13 cellular contexts compared by ENCODE assay signal in genomic region chr16:90081606-90081970, GRCh38. TPM values are rescaled to one million over a fixed set of nuclear protein-coding genes. Genes with fewer than 3 reads are reported as not detected.
DNase-seq lines count a peak whose midpoint lies in the region; ATAC-seq and TF ChIP-seq lines count a peak whose summit lies in the region.
"Had no signal": no experiment of that assay in that cellular context is flagged by ENCODE, and none has a peak within 500 bp of the region (broad histone marks: within the 10 kb centered on the region; RNA-seq: fewer than 3 reads in every experiment).

No MANE protein-coding gene starts in this region.

- no peaks in the 10 kb centered on the region for H3K9me3 ChIP-seq in CD8-positive, alpha-beta memory T cell (ENCODE audit: low read length)
- H3K9me3 ChIP-seq in hepatocyte (ENCODE audit: low read depth), result no peaks in the 10 kb centered on the region
- H3K9me3 ChIP-seq: MG63, ovary had no signal

- H3K27me3 Mint-ChIP-seq in CD8-positive, alpha-beta memory T cell, result peaks cover 2 to 24% of the 10 kb centered on the region in 2 donors

- no peak for TF ChIP-seq CTCF in hepatocyte (IDR thresholded peaks at IDR 0.05; ENCODE audit: poor library complexity)

- peak; percentile 4; the same call in 2 of the 3 replicates for ATAC-seq in SK-N-SH treated with all-trans-retinoic acid at 6 μM for 48 hours
- ATAC-seq in HG03571 (IDR thresholded peaks at IDR 0.05; ENCODE audit: unreplicated experiment), result no peak
- no peak for ATAC-seq in HG03457 (IDR thresholded peaks at IDR 0.05; ENCODE audit: unreplicated experiment)

- H4K20me1 ChIP-seq in hepatocyte (ENCODE audit: insufficient read depth, poor library complexity, severe bottlenecking), result no peaks in the 10 kb centered on the region

- peak overlapping the region; percentile 80 for H3K4me2 ChIP-seq in hepatocyte

- CTCF ChIA-PET in CD8-positive, alpha-beta memory T cell (lab: Charles Lee), result interaction anchor here (1.1 kb wide), 1 partner anchor 11 kb away, joined by 5 read pairs; no protein-coding TSS in a partner anchor

- no peaks in the 10 kb centered on the region for H3K36me3 ChIP-seq in ACC112 (ENCODE audit: insufficient read depth, low read length)
- H3K36me3 ChIP-seq in CD8-positive, alpha-beta memory T cell (ENCODE audit: insufficient read depth, low read length), result no peaks in the 10 kb centered on the region
- H3K36me3 ChIP-seq in hepatocyte (replicated peaks; ENCODE audit: insufficient read depth, low read depth), result no peaks in the 10 kb centered on the region
- H3K36me3 ChIP-seq: MG63, ovary, tibial nerve had no signal

- H3K27me3 ChIP-seq in ACC112 (ENCODE audit: insufficient read depth, low read length), result peaks cover 4% of the 10 kb centered on the region
- no peaks in the 10 kb centered on the region for H3K27me3 ChIP-seq in CD8-positive, alpha-beta memory T cell (ENCODE audit: insufficient read depth, low read length, poor library complexity, severe bottlenecking)
- no peaks in the 10 kb centered on the region for H3K27me3 ChIP-seq in hepatocyte
- H3K27me3 ChIP-seq: MG63, ovary had no signal

- peak overlapping the region; percentile 88 to 98 (median 96) for H3K4me3 Mint-ChIP-seq in CD8-positive, alpha-beta memory T cell

- 21% methylated on average over 7 of the region's 7 CpGs for WGBS in hepatocyte (ENCODE audit: low lambda C conversion rate, missing lambda C conversion rate)

- peaks cover 0 to 4% (median 3%) of the 10 kb centered on the region in 5 donors for H3K9me3 Mint-ChIP-seq in CD8-positive, alpha-beta memory T cell

- H3K79me2 ChIP-seq in ACC112 (ENCODE audit: control insufficient read depth, insufficient read depth, low read length, unreplicated experiment) (no peaks in the 10 kb centered on the region), hepatocyte (no peaks in the 10 kb centered on the region)

- H3K9me2 ChIP-seq in hepatocyte (replicated peaks; ENCODE audit: insufficient read depth), result no peaks in the 10 kb centered on the region

- H3K4me3 ChIP-seq in ACC112 (ENCODE audit: low read depth, low read length), result peak overlapping the region; percentile 81; the same call in 1 of the 2 replicates
- H3K4me3 ChIP-seq in CD8-positive, alpha-beta memory T cell (ENCODE audit: low read length), result no peak overlapping the region
- no peak overlapping the region for H3K4me3 ChIP-seq in hepatocyte

- no peak for DNase-seq in CD8-positive, alpha-beta memory T cell
- DNase-seq in hepatocyte (ENCODE audit: low spot score), result no peak
- no peak for DNase-seq in germinal center (ENCODE audit: low spot score)
- DNase-seq in EL, result no peak

- H2AFZ ChIP-seq in ACC112 (ENCODE audit: low read length, unreplicated experiment), result no peak overlapping the region
- H2AFZ ChIP-seq in hepatocyte, result no peak overlapping the region

- H3K36me3 Mint-ChIP-seq in CD8-positive, alpha-beta memory T cell, result peaks cover 0 to 3% (median 3%) of the 10 kb centered on the region in 3 donors

- H3K4me1 ChIP-seq in ACC112 (ENCODE audit: control insufficient read depth, insufficient read depth, low read length, unreplicated experiment), result no peaks in the 10 kb centered on the region
- H3K4me1 ChIP-seq in CD8-positive, alpha-beta memory T cell (ENCODE audit: insufficient read depth, low read length), result peaks cover 5% of the 10 kb centered on the region
- no peaks in the 10 kb centered on the region for H3K4me1 ChIP-seq in hepatocyte (ENCODE audit: insufficient read depth)

- POLR2A ChIA-PET in CD8-positive, alpha-beta memory T cell (lab: Charles Lee), result no interaction called here

- H3K27ac ChIP-seq in ACC112 (ENCODE audit: low read depth, low read length) (no peak overlapping the region), hepatocyte (no peak overlapping the region)
- no peak overlapping the region for H3K27ac ChIP-seq in CD8-positive, alpha-beta memory T cell (ENCODE audit: low read depth, low read length)
- H3K27ac ChIP-seq: ovary had no signal

- H3K4me1 Mint-ChIP-seq in CD8-positive, alpha-beta memory T cell, result peaks cover 26 to 33% (median 26%) of the 10 kb centered on the region in 3 donors

- H3K27ac Mint-ChIP-seq in CD8-positive, alpha-beta memory T cell, result peak overlapping the region in 3 of 8 donors; percentile 75 to 96 (median 93)

TF ChIP-seq in SK-N-SH treated with all-trans-retinoic acid at 6 μM for 48 hours, 23 proteins besides CTCF, POLR2A, EP300 and RAD21:
- no peak for TF ChIP-seq ZFP3 (CRISPR knock-in tag; IDR thresholded peaks at IDR 0.05)
- TF ChIP-seq ZNF70 (CRISPR knock-in tag; IDR thresholded peaks at IDR 0.05), result 0 out of 2 replicates have a peak, but pooled peaks have one; percentile 33
TF ChIP-seq in SK-N-SH treated with all-trans-retinoic acid at 6 μM for 48 hours: peak in this region for 1.

RNA-seq across cellular contexts. Expression of gene PRDM7, which starts 4.5 kb away (rescaled TPM):
- not detected for total RNA-seq in CD8-positive, alpha-beta memory T cell
- polyA plus RNA-seq in CD8-positive, alpha-beta memory T cell, result not detected
- not detected in 2 replicates for total RNA-seq in hepatocyte
- not detected in 2 replicates for polyA plus RNA-seq in hepatocyte
- total RNA-seq: kidney epithelial cell, ovary, tibial nerve had no signal
- polyA plus RNA-seq: esophagus, ovary had no signal
